Comparison of ENCODE assay signal across 9 cellular contexts in the genomic region with DNA sequence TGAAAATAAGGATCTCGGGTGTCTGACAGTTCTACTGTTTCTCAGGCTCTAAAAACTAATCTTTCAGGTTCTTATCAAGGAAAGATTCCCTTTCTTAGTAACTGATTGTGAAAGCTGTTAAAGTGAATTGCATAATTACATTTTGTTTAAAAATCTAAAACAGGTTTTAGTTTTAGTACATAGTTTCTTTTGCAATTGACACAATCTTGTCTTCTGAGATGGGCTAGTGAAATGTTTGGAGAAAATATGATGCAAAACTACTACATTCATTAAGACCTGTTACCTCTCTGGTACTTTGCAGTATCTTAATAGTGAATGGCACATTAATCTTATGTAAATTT.
DNase-seq lines count a peak whose midpoint lies in the region; ATAC-seq, FAIRE-seq and TF ChIP-seq lines count a peak whose summit lies in the region.
"Had no signal": no experiment of that assay in that cellular context is flagged by ENCODE, and none has a peak within 500 bp of the region (broad histone marks: within the 10 kb centered on the region; RNA-seq: fewer than 3 reads in every experiment).

No MANE protein-coding gene starts in this region.

- ATAC-seq in activated CD4-positive, alpha-beta T cell treated with anti-CD3 and anti-CD28 coated beads for 36 hours = no peak
- ATAC-seq in GM21515 (IDR thresholded peaks at IDR 0.05; ENCODE audit: unreplicated experiment) (no peak), pancreas (no peak)

- DNase-seq in activated CD4-positive, alpha-beta T cell treated with anti-CD3 and anti-CD28 coated beads for 36 hours = no peak
- no peak for DNase-seq in activated CD4-positive, alpha-beta T cell treated with anti-CD3 and anti-CD28 coated beads, Interleukin-2, amount 50 U/mL, for 1 hour
- DNase-seq in substantia nigra (lab: John Stamatoyannopoulos, UW) (no peak), pancreas (no peak)
- DNase-seq: NCI-H1694 treated with DMSO at 0.1 percent for 48 hours had no signal

- no peak for TF ChIP-seq CTCF in pancreas (IDR thresholded peaks at IDR 0.05)

- intact Hi-C loops in activated CD4-positive, alpha-beta T cell treated with anti-CD3 and anti-CD28 coated beads for 36 hours (cut with DNase I, micrococcal nuclease) = loop anchor here (1.0 to 10.0 kb wide), 5 partner anchors 13 to 1231 kb away; partner anchors contain the start of gene FBXO30 (in 1 of the 2)
- intact Hi-C loops in dendritic cell treated with granulocyte-macrophage colony-stimulating factor and Interleukin-4, amounts not matched to agents 40 ng/mL and 50 ng/mL, for 4 days (cut with micrococcal nuclease) = loop anchor here (5.0 to 10.0 kb wide), 3 partner anchors 251 to 1054 kb away; no protein-coding TSS in a partner anchor
- intact Hi-C loops in pancreas (cut with DNase I) = loop anchor here in 1 of 3 donors (10.0 kb wide), 2 partner anchors 351 to 451 kb away; no protein-coding TSS in a partner anchor

- no peaks in the 10 kb centered on the region for H3K27me3 Mint-ChIP-seq in activated CD4-positive, alpha-beta T cell treated with anti-CD3 and anti-CD28 coated beads for 36 hours
- H3K27me3 Mint-ChIP-seq in dendritic cell treated with granulocyte-macrophage colony-stimulating factor and Interleukin-4, amounts not matched to agents 40 ng/mL and 50 ng/mL, for 4 days = no peaks in the 10 kb centered on the region

- H3K27me3 ChIP-seq in HUES6 (ENCODE audit: control insufficient read depth, insufficient read depth, low read length) (no peaks in the 10 kb centered on the region), skeletal muscle satellite cell (ENCODE audit: control insufficient read depth, insufficient read depth, low read length) (no peaks in the 10 kb centered on the region), pancreas (no peaks in the 10 kb centered on the region)

- no peaks in the 10 kb centered on the region for H3K9me3 ChIP-seq in HUES6 (ENCODE audit: control insufficient read depth, insufficient read depth, low read depth, low read length)
- no peaks in the 10 kb centered on the region for H3K9me3 ChIP-seq in skeletal muscle satellite cell (replicated peaks; ENCODE audit: low read length)
- H3K9me3 ChIP-seq in pancreas = no peaks in the 10 kb centered on the region

- H3K4me1 ChIP-seq in HUES6 (ENCODE audit: control insufficient read depth, insufficient read depth, low read length) (peaks cover 26% of the 10 kb centered on the region), skeletal muscle satellite cell (ENCODE audit: control insufficient read depth, insufficient read depth, low read length) (peaks cover 41% of the 10 kb centered on the region), pancreas (peaks cover 0 to 17% (median 15%) of the 10 kb centered on the region in 3 donors)

- H3K27ac ChIP-seq in HUES6 (ENCODE audit: low read depth, low read length) = peak overlapping the region; percentile 51; the same call in 1 of the 2 replicates
- no peak overlapping the region for H3K27ac ChIP-seq in substantia nigra (ENCODE audit: low read depth, low read length, poor library complexity, severe bottlenecking)
- H3K27ac ChIP-seq in pancreas = no peak overlapping the region

- H3K36me3 ChIP-seq in HUES6 (ENCODE audit: control insufficient read depth, insufficient read depth, low read length) = no peaks in the 10 kb centered on the region
- H3K36me3 ChIP-seq in skeletal muscle satellite cell (ENCODE audit: insufficient read depth, low read length) = no peaks in the 10 kb centered on the region
- no peaks in the 10 kb centered on the region for H3K36me3 ChIP-seq in pancreas

- no peak for FAIRE-seq in pancreas (lab: Jason Lieb, UNC)

- H3K27ac Mint-ChIP-seq in activated CD4-positive, alpha-beta T cell treated with anti-CD3 and anti-CD28 coated beads for 36 hours = peak overlapping the region; percentile 86
- H3K27ac Mint-ChIP-seq in dendritic cell treated with granulocyte-macrophage colony-stimulating factor and Interleukin-4, amounts not matched to agents 40 ng/mL and 50 ng/mL, for 4 days = peak overlapping the region; percentile 77

- 30 to 45% methylated on average over 1 of the region's 1 CpG for WGBS in pancreas, 2 donors

- no peaks in the 10 kb centered on the region for H3K9me3 Mint-ChIP-seq in activated CD4-positive, alpha-beta T cell treated with anti-CD3 and anti-CD28 coated beads for 36 hours (ENCODE audit: low read depth)
- H3K9me3 Mint-ChIP-seq in dendritic cell treated with granulocyte-macrophage colony-stimulating factor and Interleukin-4, amounts not matched to agents 40 ng/mL and 50 ng/mL, for 4 days = no peaks in the 10 kb centered on the region

- peak overlapping the region; percentile 87 for H3K4me2 ChIP-seq in skeletal muscle satellite cell (ENCODE audit: low read length)

- CTCF ChIA-PET in activated CD4-positive, alpha-beta T cell treated with anti-CD3 and anti-CD28 coated beads for 36 hours (lab: Charles Lee) = interaction anchor here (0.7 to 7.9 kb wide), 7 partner anchors 14 to 198 kb away, joined by 3 to 89 read pairs (median 3); no protein-coding TSS in a partner anchor

- H3K4me3 ChIP-seq in HUES6 (ENCODE audit: low read depth, low read length) (peak overlapping the region; percentile 55), skeletal muscle satellite cell (ENCODE audit: low read length) (peak overlapping the region; percentile 65), pancreas (no peak overlapping the region)

- POLR2A ChIA-PET in activated CD4-positive, alpha-beta T cell treated with anti-CD3 and anti-CD28 coated beads for 36 hours (lab: Charles Lee) = interaction anchor here (1.0 kb wide), 1 partner anchor 17 kb away, joined by 4 read pairs; no protein-coding TSS in a partner anchor

- peaks cover 9% of the 10 kb centered on the region for H3K36me3 Mint-ChIP-seq in activated CD4-positive, alpha-beta T cell treated with anti-CD3 and anti-CD28 coated beads for 36 hours (ENCODE audit: low read depth)
- peaks cover 17% of the 10 kb centered on the region for H3K36me3 Mint-ChIP-seq in dendritic cell treated with granulocyte-macrophage colony-stimulating factor and Interleukin-4, amounts not matched to agents 40 ng/mL and 50 ng/mL, for 4 days (ENCODE audit: low read depth)

- peaks cover 41% of the 10 kb centered on the region for H3K4me1 Mint-ChIP-seq in activated CD4-positive, alpha-beta T cell treated with anti-CD3 and anti-CD28 coated beads for 36 hours
- H3K4me1 Mint-ChIP-seq in dendritic cell treated with granulocyte-macrophage colony-stimulating factor and Interleukin-4, amounts not matched to agents 40 ng/mL and 50 ng/mL, for 4 days (ENCODE audit: low read depth) = peaks cover 16% of the 10 kb centered on the region

- H3K9ac ChIP-seq in HUES6 (ENCODE audit: low read length) (no peak overlapping the region), skeletal muscle satellite cell (ENCODE audit: low read depth, low read length) (no peak overlapping the region)

- peak overlapping the region; percentile 71 for H3K4me3 Mint-ChIP-seq in activated CD4-positive, alpha-beta T cell treated with anti-CD3 and anti-CD28 coated beads for 36 hours
- H3K4me3 Mint-ChIP-seq in dendritic cell treated with granulocyte-macrophage colony-stimulating factor and Interleukin-4, amounts not matched to agents 40 ng/mL and 50 ng/mL, for 4 days = peak overlapping the region; percentile 67

Comparison
In these comparisons a context has a peak if more than half of its experiments do, and no peak if none do; other contexts are left out.
1. H3K4me3 ChIP-seq: peak in HUES6 (single experiment) and skeletal muscle satellite cell (single experiment); none in pancreas (0 of 4).